ENCODE assay signal across 1 cellular context in genomic region chr10:70260259-70260658, GRCh38.
TF ChIP-seq lines count a peak whose summit lies in the region.

No MANE protein-coding gene starts in this region.

TF ChIP-seq in GM23338, 12 proteins besides CTCF, POLR2A, EP300 and RAD21 (continued from another document):
- TF ChIP-seq CREB1 (CRISPR knock-in tag; IDR thresholded peaks at IDR 0.05; ENCODE audit: low read depth) (no peak), STAT1 (IDR thresholded peaks at IDR 0.05; ENCODE audit: unreplicated experiment) (no peak), EZH2 (IDR thresholded peaks at IDR 0.05; ENCODE audit: low read depth, unreplicated experiment) (no peak), ZNF331 (CRISPR knock-in tag; IDR thresholded peaks at IDR 0.05; ENCODE audit: low read depth) (no peak), ZNF462 (CRISPR knock-in tag; IDR thresholded peaks at IDR 0.05) (no peak)
